Comparison of ENCODE assay signal across 13 cellular contexts in the genomic region with DNA sequence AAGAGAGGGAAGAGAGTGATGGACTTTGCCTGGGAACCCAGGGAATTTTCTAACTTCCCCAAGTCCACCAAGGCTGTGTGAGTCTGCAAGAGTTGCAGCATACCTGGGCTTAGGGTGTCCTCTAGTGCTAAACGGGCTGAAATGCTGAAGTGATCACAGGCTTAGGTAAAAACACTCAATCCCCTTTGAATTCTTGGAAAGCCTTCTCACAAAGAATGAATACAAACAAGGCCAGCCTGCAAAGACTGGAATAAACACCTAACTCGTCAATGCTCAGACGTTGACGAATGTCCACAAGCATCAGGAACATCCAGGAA. TPM values are rescaled to one million over a fixed set of nuclear protein-coding genes. Genes with fewer than 3 reads are reported as not detected.
DNase-seq lines count a peak whose midpoint lies in the region; ATAC-seq, FAIRE-seq and TF ChIP-seq lines count a peak whose summit lies in the region.
"Had no signal": no experiment of that assay in that cellular context is flagged by ENCODE, and none has a peak within 500 bp of the region (broad histone marks: within the 10 kb centered on the region; RNA-seq: fewer than 3 reads in every experiment).

No MANE protein-coding gene starts in this region.

- H3K27ac ChIP-seq in MM.1S (ENCODE audit: low read length) (no peak overlapping the region), K562 (ENCODE audit: extremely low read depth, low read depth, low read length) (no peak overlapping the region), liver (ENCODE audit: low read depth in 1 of 2, low read length in 2 of 2) (no peak overlapping the region)

- H4K20me1 ChIP-seq in MM.1S (ENCODE audit: insufficient read depth, low read length) (no peaks in the 10 kb centered on the region), K562 (replicated peaks; ENCODE audit: control insufficient read depth, insufficient read depth, low read length) (no peaks in the 10 kb centered on the region)

- WGBS in K562 (ENCODE audit: insufficient coverage, low coverage, missing lambda C conversion rate): 16% methylated on average over 4 of the region's 4 CpGs
- WGBS in liver: 73% methylated on average over 4 of the region's 4 CpGs

- BruUV-seq in K562 (replicated peaks; lab: Mats Ljungman, UMichigan): no TSS peak

- no peaks in the 10 kb centered on the region for H3K36me3 ChIP-seq in GM06990 (ENCODE audit: control insufficient read depth, insufficient read depth, low read length)
- H3K36me3 ChIP-seq in MM.1S (replicated peaks; ENCODE audit: insufficient read depth, low read length): no peaks in the 10 kb centered on the region
- H3K36me3 ChIP-seq in K562 (ENCODE audit: control insufficient read depth, insufficient read depth, low read length): no peaks in the 10 kb centered on the region
- H3K36me3 ChIP-seq in liver (ENCODE audit: control insufficient read depth in 4 of 4, insufficient read depth in 3 of 4, low read depth in 1 of 4, low read length in 3 of 4): no peaks in the 10 kb centered on the region

- CTCF ChIA-PET in K562 (lab: Yijun Ruan, JAX; ENCODE audit: low intra/inter-chr PET ratio): interaction anchor here (0.8 kb wide), 1 partner anchor 148 kb away, joined by 3 read pairs; no protein-coding TSS in a partner anchor

- peak in 1 of 2 experiments; percentile 67; a peak in 2 of 4 replicates for TF ChIP-seq RAD21 in K562 (CRISPR knock-in tag; conservative IDR thresholded peaks at IDR 0.05 in 1 of 2, IDR thresholded peaks at IDR 0.05 in 1 of 2)
- TF ChIP-seq RAD21 in liver (IDR thresholded peaks at IDR 0.05): peak; percentile 39 to 59

- H3K4me3 ChIP-seq in GM06990 (replicated peaks; ENCODE audit: low read depth, low read length): no peak overlapping the region
- no peak overlapping the region for H3K4me3 ChIP-seq in MM.1S (ENCODE audit: low read length)
- no peak overlapping the region for H3K4me3 ChIP-seq in K562
- no peak overlapping the region for H3K4me3 ChIP-seq in liver (ENCODE audit: low read depth in 1 of 3, low read length in 3 of 3)

- H3K27me3 ChIP-seq in GM06990 (replicated peaks; ENCODE audit: control insufficient read depth, insufficient read depth, low read length) (no peaks in the 10 kb centered on the region; the same call in 1 of the 2 replicates), MM.1S (replicated peaks; ENCODE audit: insufficient read depth, low read length) (no peaks in the 10 kb centered on the region), K562 (ENCODE audit: control insufficient read depth in 2 of 2, insufficient read depth in 2 of 2, low read length in 2 of 2) (0 out of 5 replicates have a peak, but pooled peaks cover 0 to 5% of the 10 kb centered on the region in 2 experiments), liver (ENCODE audit: control insufficient read depth in 4 of 4, insufficient read depth in 4 of 4, low read length in 3 of 4) (peaks cover 0 to 2% (median 0%) of the 10 kb centered on the region in 4 donors)

- no peaks in the 10 kb centered on the region for H3K9me2 ChIP-seq in MM.1S (replicated peaks; ENCODE audit: insufficient read depth, low read length)

- DNase-seq in GM06990 (ENCODE audit: extremely low read depth, insufficient read length): no peak
- peak; percentile 58 for DNase-seq in MM.1S
- DNase-seq in K562 (ENCODE audit: extremely low read depth in 1 of 4, low spot score in 3 of 4): no peak
- DNase-seq in SW 1271 (lab: John Stamatoyannopoulos, UW): no peak
- DNase-seq in NCI-H128 (lab: John Stamatoyannopoulos, UW; ENCODE audit: unreplicated experiment): no peak
- DNase-seq: activated CD8-positive, alpha-beta T cell treated with anti-CD3 and anti-CD28 coated beads for 36 hours; activated naive CD8-positive, alpha-beta T cell treated with anti-CD3 and anti-CD28 coated beads, Interleukin-2, amount 10 ng/mL, durations not matched to agents 7 days and 5 days; NCI-H2081; SIG-M5 had no signal

- no peaks in the 10 kb centered on the region for H3K9me1 ChIP-seq in K562 (ENCODE audit: control insufficient read depth, insufficient read depth, low read length)

- H3K9ac ChIP-seq in MM.1S (ENCODE audit: low read length) (no peak overlapping the region), K562 (ENCODE audit: insufficient read depth in 1 of 2, low read depth in 2 of 2, low read length in 2 of 2) (no peak overlapping the region), liver (ENCODE audit: low read depth in 1 of 2, low read length in 2 of 2) (no peak overlapping the region)

- POLR2A ChIA-PET in K562 (lab: Yijun Ruan, JAX): no interaction called here

- H3F3A ChIP-seq in MM.1S (ENCODE audit: insufficient read depth, low read length): no peaks in the 10 kb centered on the region

- no peaks in the 10 kb centered on the region for H3K9me3 ChIP-seq in MM.1S (replicated peaks; ENCODE audit: insufficient read depth, low read length)
- H3K9me3 ChIP-seq in K562 (replicated peaks; ENCODE audit: control insufficient read depth, insufficient read depth, low read depth, low read length): peaks cover 6% of the 10 kb centered on the region
- H3K9me3 ChIP-seq in liver (ENCODE audit: control insufficient read depth in 4 of 4, low read length in 3 of 4): peaks cover 0 to 5% (median 0%) of the 10 kb centered on the region in 4 donors

- H3K79me2 ChIP-seq in MM.1S (ENCODE audit: low read length): no peaks in the 10 kb centered on the region
- H3K79me2 ChIP-seq in K562 (ENCODE audit: control insufficient read depth, insufficient read depth, low read length): no peaks in the 10 kb centered on the region

- no peak for TF ChIP-seq POLR2A in K562 (conservative IDR thresholded peaks at IDR 0.05)

- in situ Hi-C loops in K562 (cut with MboI): loop anchor here (5.0 kb wide), 1 partner anchor 54 kb away; no protein-coding TSS in a partner anchor

- no peak for TF ChIP-seq EP300 in K562 (IDR thresholded peaks at IDR 0.05; ENCODE audit: low read length)

- TF ChIP-seq CTCF in GM06990 (IDR thresholded peaks at IDR 0.05; ENCODE audit: insufficient read depth, low read length, poor library complexity, severe bottlenecking): peak; percentile 58
- TF ChIP-seq CTCF in MM.1S (IDR thresholded peaks at IDR 0.05; ENCODE audit: low read length): peak; percentile 73
- TF ChIP-seq CTCF in K562 (IDR thresholded peaks at IDR 0.05 in 2 of 3, conservative IDR thresholded peaks at IDR 0.05 in 1 of 3; ENCODE audit: insufficient read depth in 2 of 3, low read depth in 1 of 3, low read length in 3 of 3): peak in 2 of 3 experiments; percentile 18 to 26; a peak in 2 of 6 replicates
- TF ChIP-seq CTCF in liver (IDR thresholded peaks at IDR 0.05; ENCODE audit: low read depth, low read length, missing input control): no peak

- H3K4me2 ChIP-seq in MM.1S (ENCODE audit: low read depth, low read length): no peak overlapping the region
- H3K4me2 ChIP-seq in K562 (ENCODE audit: insufficient read depth, low read length): no peak overlapping the region

- intact Hi-C loops in K562 (cut with micrococcal nuclease): no loop called here

- no peaks in the 10 kb centered on the region for H3K4me1 ChIP-seq in MM.1S (ENCODE audit: low read length)
- no peaks in the 10 kb centered on the region for H3K4me1 ChIP-seq in K562 (replicated peaks in 1 of 2; ENCODE audit: control insufficient read depth in 2 of 2, insufficient read depth in 2 of 2, low read length in 2 of 2)
- no peaks in the 10 kb centered on the region for H3K4me1 ChIP-seq in liver (ENCODE audit: control insufficient read depth in 4 of 4, insufficient read depth in 4 of 4, low read length in 3 of 4)

- H2AFZ ChIP-seq in MM.1S (ENCODE audit: low read length): no peak overlapping the region
- H2AFZ ChIP-seq in K562 (ENCODE audit: low read depth, low read length): no peak overlapping the region

- FAIRE-seq in K562 (lab: Jason Lieb, UNC): no peak
- FAIRE-seq: G401.6 had no signal

- ATAC-seq in K562: no peak
- ATAC-seq in GM21447 (IDR thresholded peaks at IDR 0.05; ENCODE audit: unreplicated experiment): no peak
- ATAC-seq: activated CD8-positive, alpha-beta T cell treated with anti-CD3 and anti-CD28 coated beads for 36 hours; stimulated activated effector memory CD8-positive, alpha-beta T cell treated with anti-CD3 and anti-CD28 coated beads, Interleukin-12 subunit alpha, Interleukin-12 subunit beta, amount 100 ng/mL, for 72 hours had no signal

RNA-seq across cellular contexts. Expression of a gene that starts 30.0 kb away (rescaled TPM):
- total RNA-seq in K562 (2011; cell fraction: chromatin; rRNA removed; ENCODE audit: low replicate concordance): 0.86 and 1.8 TPM in 2 replicates
- total RNA-seq in K562 (2011; cell fraction: nucleolus; rRNA removed): 1.1 and 1.3 TPM in 2 replicates
- total RNA-seq in K562 (2011; cell fraction: nucleoplasm; rRNA removed): 1.6 and 2.1 TPM in 2 replicates
- total RNA-seq in K562 (2014; rRNA removed) (0.59 and 0.69 TPM in 2 replicates), K562 (2014; rRNA removed; fragmentation: Illumina TruSeq; extraction: Trizol) (0.73 and 1.3 TPM in 2 replicates), K562 (2015; rRNA removed; fragmentation: Illumina TruSeq; extraction: Trizol) (0.43 and 0.45 TPM in 2 replicates), K562 (2021) (0.89 and 0.91 TPM in 2 replicates), liver (1 to 10 TPM; 8.0 to 9.5 TPM)
- polyA plus RNA-seq in K562 (2011; rRNA removed) (0.18 and 0.40 TPM in 2 replicates), K562 (2014; fragmentation: Illumina TruSeq; extraction: Trizol) (0.73 and 1.2 TPM in 2 replicates), K562 (2014; fragmentation: Nextera tagmentation; extraction: Ambion mirVana) (under 1 TPM; 0.11 to 0.29 TPM), K562 (2014; rRNA removed) (0.15 and 1.1 TPM in 2 replicates), liver (1 to 10 TPM in 1 of 2 donors, under 1 TPM in 1; 0.39 to 10.0 TPM)
- 0.16 and 0.21 TPM in 2 replicates for polyA plus RNA-seq in K562 (2011; cell fraction: cytosol; rRNA removed)
- polyA plus RNA-seq in K562 (2011; cell fraction: nucleus; rRNA removed): 0.18 and 0.81 TPM in 2 replicates
- polyA plus RNA-seq in K562 (2012): 0.50 and 0.60 TPM in 2 replicates
- polyA minus RNA-seq in K562 (2011; rRNA and poly(A)+ RNA removed): 0.27 and 1.6 TPM in 2 replicates
- polyA minus RNA-seq in K562 (2011; cell fraction: cytosol; rRNA and poly(A)+ RNA removed): 1.5 TPM in 1 of 2 replicates, not detected in the other
- 0.22 and 1.3 TPM in 2 replicates for polyA minus RNA-seq in K562 (2011; cell fraction: nucleus; rRNA and poly(A)+ RNA removed)
- total RNA-seq: activated CD8-positive, alpha-beta T cell treated with anti-CD3 and anti-CD28 coated beads for 36 hours; activated naive CD8-positive, alpha-beta T cell treated with anti-CD3 and anti-CD28 coated beads, Interleukin-2, amount 10 ng/mL, durations not matched to agents 7 days and 5 days had no signal

RNA-seq across cellular contexts. Expression of a gene that starts 51.5 kb away (rescaled TPM):
- not detected in 2 replicates for total RNA-seq in K562 (2011; cell fraction: chromatin; rRNA removed; ENCODE audit: low replicate concordance)
- not detected in 2 replicates for total RNA-seq in K562 (2011; cell fraction: nucleolus; rRNA removed)
- total RNA-seq in K562 (2011; cell fraction: nucleoplasm; rRNA removed): not detected in 2 replicates
- total RNA-seq in K562 (2014; rRNA removed) (not detected in 2 replicates), K562 (2014; rRNA removed; fragmentation: Illumina TruSeq; extraction: Trizol) (not detected in 2 replicates), K562 (2015; rRNA removed; fragmentation: Illumina TruSeq; extraction: Trizol) (not detected in 2 replicates), K562 (2021) (not detected in 2 replicates), liver (1 to 10 TPM in 1 of 2 donors, not detected in 1; 9.1 TPM)
- polyA plus RNA-seq in K562 (2011; rRNA removed) (not detected in 2 replicates), K562 (2014; fragmentation: Illumina TruSeq; extraction: Trizol) (not detected in 2 replicates), K562 (2014; fragmentation: Nextera tagmentation; extraction: Ambion mirVana) (not detected), K562 (2014; rRNA removed) (not detected in 2 replicates), liver (not detected)
- not detected in 2 replicates for polyA plus RNA-seq in K562 (2011; cell fraction: cytosol; rRNA removed)
- polyA plus RNA-seq in K562 (2011; cell fraction: nucleus; rRNA removed): not detected in 2 replicates
- polyA plus RNA-seq in K562 (2012): not detected in 2 replicates
- not detected in 2 replicates for polyA minus RNA-seq in K562 (2011; rRNA and poly(A)+ RNA removed)
- polyA minus RNA-seq in K562 (2011; cell fraction: cytosol; rRNA and poly(A)+ RNA removed): not detected in 2 replicates
- not detected in 2 replicates for polyA minus RNA-seq in K562 (2011; cell fraction: nucleus; rRNA and poly(A)+ RNA removed)
- total RNA-seq: activated CD8-positive, alpha-beta T cell treated with anti-CD3 and anti-CD28 coated beads for 36 hours; activated naive CD8-positive, alpha-beta T cell treated with anti-CD3 and anti-CD28 coated beads, Interleukin-2, amount 10 ng/mL, durations not matched to agents 7 days and 5 days had no signal
